ENCODE assay signal across 11 cellular contexts in genomic region chr9:136626740-136627642, GRCh38. TPM values are rescaled to one million over a fixed set of nuclear protein-coding genes. Genes with fewer than 3 reads are reported as not detected.
A peak's percentile ranks its signal among the peaks of the same experiment; 100 is the strongest.
DNase-seq lines count a peak whose midpoint lies in the region; ATAC-seq, FAIRE-seq and TF ChIP-seq lines count a peak whose summit lies in the region.
"Had no signal": no experiment of that assay in that cellular context is flagged by ENCODE, and none has a peak within 500 bp of the region (broad histone marks: within the 10 kb centered on the region; RNA-seq: fewer than 3 reads in every experiment).

No MANE protein-coding gene starts in this region.

- CTCF ChIA-PET in activated naive CD4-positive, alpha-beta T cell treated with anti-CD3 and anti-CD28 coated beads for 36 hours (lab: Charles Lee), result interaction anchor here (1.2 to 8.2 kb wide), 2 partner anchors 37 to 140 kb away, joined by 3 to 88 read pairs; no protein-coding TSS in a partner anchor

- H3K27me3 ChIP-seq in GM23248 (replicated peaks; ENCODE audit: insufficient read depth) (no peaks in the 10 kb centered on the region), pancreas (no peaks in the 10 kb centered on the region)
- H3K27me3 ChIP-seq: testis had no signal

- intact Hi-C loops in pancreas (cut with DNase I), result loop anchor here in 1 of 3 donors (5.0 kb wide), 1 partner anchor 90 kb away; no protein-coding TSS in a partner anchor
- intact Hi-C loops in activated naive CD4-positive, alpha-beta T cell treated with anti-CD3 and anti-CD28 coated beads for 36 hours (cut with micrococcal nuclease), result no loop called here

- H3K36me3 Mint-ChIP-seq in endothelial cell (ENCODE audit: low read depth, unreplicated experiment), result no peaks in the 10 kb centered on the region
- H3K36me3 Mint-ChIP-seq in activated naive CD4-positive, alpha-beta T cell treated with anti-CD3 and anti-CD28 coated beads for 36 hours (ENCODE audit: low read depth), result no peaks in the 10 kb centered on the region

- no peaks in the 10 kb centered on the region for H3K9me3 Mint-ChIP-seq in endothelial cell (ENCODE audit: unreplicated experiment)
- no peaks in the 10 kb centered on the region for H3K9me3 Mint-ChIP-seq in activated naive CD4-positive, alpha-beta T cell treated with anti-CD3 and anti-CD28 coated beads for 36 hours

- no peaks in the 10 kb centered on the region for H3K9me2 ChIP-seq in GM23248 (ENCODE audit: insufficient read depth)

- peaks cover 18% of the 10 kb centered on the region for H3K27me3 Mint-ChIP-seq in endothelial cell (ENCODE audit: unreplicated experiment)
- H3K27me3 Mint-ChIP-seq in activated naive CD4-positive, alpha-beta T cell treated with anti-CD3 and anti-CD28 coated beads for 36 hours (ENCODE audit: low read depth), result peaks cover 7% of the 10 kb centered on the region

- H3K9me3 ChIP-seq in GM23248 (ENCODE audit: low read depth), result no peaks in the 10 kb centered on the region
- no peaks in the 10 kb centered on the region for H3K9me3 ChIP-seq in pancreas
- H3K9me3 ChIP-seq: testis had no signal

- H3K4me2 ChIP-seq in GM23248 (ENCODE audit: unreplicated experiment), result no peak overlapping the region

- no peak for FAIRE-seq in pancreas (lab: Jason Lieb, UNC)
- FAIRE-seq: astrocyte had no signal

- no peaks in the 10 kb centered on the region for H3K79me2 ChIP-seq in GM23248 (ENCODE audit: insufficient read depth)

- H3K4me1 ChIP-seq in GM23248 (ENCODE audit: insufficient read depth) (no peaks in the 10 kb centered on the region), pancreas (peaks cover 42 to 56% (median 49%) of the 10 kb centered on the region in 3 donors)

- in situ Hi-C loops in GM23248 (cut with MboI), result no loop called here

- H3K4me3 Mint-ChIP-seq in endothelial cell (ENCODE audit: unreplicated experiment), result no peak overlapping the region
- no peak overlapping the region for H3K4me3 Mint-ChIP-seq in activated naive CD4-positive, alpha-beta T cell treated with anti-CD3 and anti-CD28 coated beads for 36 hours

- TF ChIP-seq CTCF in endothelial cell (IDR thresholded peaks at IDR 0.05; ENCODE audit: unreplicated experiment), result peak; percentile 18
- TF ChIP-seq CTCF in pancreas (IDR thresholded peaks at IDR 0.05), result peak in 2 of 4 donors; percentile 6 to 21

- no peak overlapping the region for H2AFZ ChIP-seq in GM23248

- 60 to 67% methylated on average over 20 to 23 of the region's 25 CpGs for WGBS in GM23248 (ENCODE audit: low coverage in 1 of 2, low lambda C conversion rate in 2 of 2, missing lambda C conversion rate in 2 of 2), 2 experiments
- WGBS in pancreas, 2 donors, result 18 to 24% methylated on average over 24 to 25 of the region's 25 CpGs

- H3K9ac ChIP-seq in GM23248, result no peak overlapping the region

- ATAC-seq in pancreas, result peak; percentile 69 to 81 (median 74)

- H3K27ac Mint-ChIP-seq in endothelial cell (ENCODE audit: unreplicated experiment), result no peak overlapping the region
- no peak overlapping the region for H3K27ac Mint-ChIP-seq in activated naive CD4-positive, alpha-beta T cell treated with anti-CD3 and anti-CD28 coated beads for 36 hours

- peaks cover 7% of the 10 kb centered on the region; the same call in 1 of the 2 replicates for H3F3A ChIP-seq in GM23248 (ENCODE audit: insufficient read depth)

- H3K36me3 ChIP-seq in GM23248 (ENCODE audit: low read depth) (no peaks in the 10 kb centered on the region), pancreas (no peaks in the 10 kb centered on the region)

- DNase-seq in GM23248 (peak; percentile 26), NCI-H2171 (lab: John Stamatoyannopoulos, UW) (peak; percentile 80), endothelial cell (ENCODE audit: low spot score) (peak; percentile 8), pancreas (peak; percentile 73 to 92 (median 82)), caudate nucleus (lab: John Stamatoyannopoulos, UW) (no peak)
- no peak for DNase-seq in activated naive CD4-positive, alpha-beta T cell treated with anti-CD3 and anti-CD28 coated beads for 36 hours
- DNase-seq in activated T-cell treated with anti-CD3 and anti-CD28 coated beads, Interleukin-2, amount 50 U/mL, for 48 hours, result no peak
- DNase-seq: IMR-90, NCI-H524 treated with DMSO at 0.1 percent for 48 hours, testis had no signal

- no peak overlapping the region for H3K4me3 ChIP-seq in GM23248
- H3K4me3 ChIP-seq in pancreas, result no peak overlapping the region
- H3K4me3 ChIP-seq: testis had no signal

- peaks cover 20% of the 10 kb centered on the region for H3K4me1 Mint-ChIP-seq in endothelial cell (ENCODE audit: unreplicated experiment)
- no peaks in the 10 kb centered on the region for H3K4me1 Mint-ChIP-seq in activated naive CD4-positive, alpha-beta T cell treated with anti-CD3 and anti-CD28 coated beads for 36 hours (ENCODE audit: low read depth)

- H3K27ac ChIP-seq in GM23248 (no peak overlapping the region), pancreas (peak overlapping the region; percentile 39 to 74 (median 54)), caudate nucleus (ENCODE audit: low read depth, low read length) (no peak overlapping the region)
- H3K27ac ChIP-seq: testis had no signal

- H4K20me1 ChIP-seq in GM23248 (ENCODE audit: insufficient read depth), result no peaks in the 10 kb centered on the region

RNA-seq across cellular contexts. Expression of gene EGFL7, which starts 35.7 kb away (rescaled TPM):
- total RNA-seq in GM23248 (2014; rRNA removed; shearing (Covaris generic)), result 13.7 and 15.3 TPM in 2 replicates
- polyA plus RNA-seq in GM23248 (2016; fragmentation: Nextera tagmentation; extraction: Ambion mirVana), result 15.3 and 15.7 TPM in 2 replicates
- 945 TPM for total RNA-seq in endothelial cell (ENCODE audit: unreplicated experiment)
- 10 to 100 TPM in 5 of 6 donors, 1 to 10 TPM in 1; 8.6 to 21.2 (median 13.1) TPM for total RNA-seq in pancreas
- 100 to 1,000 TPM; 111 to 134 TPM for polyA plus RNA-seq in pancreas
- under 1 TPM; 0.25 to 0.52 TPM for total RNA-seq in activated naive CD4-positive, alpha-beta T cell treated with anti-CD3 and anti-CD28 coated beads for 36 hours

Comparison
In these comparisons a context has a peak if more than half of its experiments do, and no peak if none do; other contexts are left out.
1. DNase-seq: peak in GM23248 (single experiment), NCI-H2171 (single experiment), endothelial cell (single experiment) and pancreas (6 of 6); none in activated naive CD4-positive, alpha-beta T cell treated with anti-CD3 and anti-CD28 coated beads for 36 hours (single experiment), caudate nucleus (0 of 61) and activated T-cell treated with anti-CD3 and anti-CD28 coated beads, Interleukin-2, amount 50 U/mL, for 48 hours (0 of 2).
2. H3K27ac ChIP-seq: peak in pancreas (4 of 4); none in GM23248 (single experiment) and caudate nucleus (single experiment).
3. RNA of gene EGFL7, which starts 35.7 kb away (total RNA-seq): 945 TPM in endothelial cell (single experiment); 8.6 to 21.2 TPM in pancreas, 13.7 to 15.3 TPM in GM23248 and 0.25 to 0.52 TPM in activated naive CD4-positive, alpha-beta T cell treated with anti-CD3 and anti-CD28 coated beads for 36 hours; every median in the first group is over 10 times any median in the second.